ENCODE assay signal across 16 cellular contexts in the genomic region with DNA sequence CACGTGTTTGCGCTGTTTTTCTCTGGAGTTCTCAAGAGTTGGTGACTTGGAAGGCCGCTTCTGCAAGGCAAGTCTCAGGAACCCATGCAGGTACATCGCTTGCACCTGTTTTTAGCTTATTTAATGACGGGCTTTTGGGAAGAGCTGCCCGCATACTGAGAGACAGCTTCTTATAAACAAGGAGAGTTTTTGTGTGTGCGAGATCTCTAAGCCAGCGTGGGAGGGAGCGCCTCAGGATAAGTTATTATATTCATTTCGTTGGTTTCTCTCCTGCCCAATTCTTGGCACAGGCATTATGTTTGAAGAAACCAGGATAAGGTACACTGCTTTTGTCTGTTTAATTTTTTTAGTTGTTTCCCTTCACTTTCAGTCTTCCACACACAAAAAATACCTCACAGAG. TPM values are rescaled to one million over a fixed set of nuclear protein-coding genes. Genes with fewer than 3 reads are reported as not detected.
DNase-seq lines count a peak whose midpoint lies in the region; ATAC-seq and TF ChIP-seq lines count a peak whose summit lies in the region.
"Had no signal": no experiment of that assay in that cellular context is flagged by ENCODE, and none has a peak within 500 bp of the region (broad histone marks: within the 10 kb centered on the region; RNA-seq: fewer than 3 reads in every experiment).

No MANE protein-coding gene starts in this region.

- no peaks in the 10 kb centered on the region for H3F3A ChIP-seq in SK-N-SH (replicated peaks; ENCODE audit: insufficient read depth)

- no peak overlapping the region for H3K4ac ChIP-seq in mesenchymal stem cell (ENCODE audit: low read depth in 1 of 2, low read length in 2 of 2)

- 96% methylated on average over 10 of the region's 10 CpGs for WGBS in mesenchymal stem cell
- 95% methylated on average over 10 of the region's 10 CpGs for WGBS in SK-N-SH (ENCODE audit: low lambda C conversion rate)

- peaks cover 38 to 82% of the 10 kb centered on the region in 2 experiments for H3K36me3 ChIP-seq in mesenchymal stem cell (ENCODE audit: control insufficient read depth in 1 of 2, insufficient read depth in 2 of 2, low read depth in 1 of 2, low read length in 2 of 2)
- peaks cover 27 to 58% of the 10 kb centered on the region in 2 experiments for H3K36me3 ChIP-seq in SK-N-SH (replicated peaks in 1 of 2; ENCODE audit: control insufficient read depth in 1 of 2, insufficient read depth in 2 of 2, low read length in 1 of 2)

- ATAC-seq in GM21526 (IDR thresholded peaks at IDR 0.05; ENCODE audit: low FRiP score, unreplicated experiment): no peak

- no peak overlapping the region for H3K14ac ChIP-seq in mesenchymal stem cell (ENCODE audit: low read length in 2 of 2)

- H2BK15ac ChIP-seq in mesenchymal stem cell (ENCODE audit: low read depth, poor library complexity, severe bottlenecking): peak overlapping the region; percentile 54

- no peak for TF ChIP-seq RAD21 in SK-N-SH (IDR thresholded peaks at IDR 0.05; ENCODE audit: low read length)

- H4K20me1 ChIP-seq in SK-N-SH (ENCODE audit: insufficient read depth): no peaks in the 10 kb centered on the region

- H4K8ac ChIP-seq in mesenchymal stem cell (ENCODE audit: low read length): no peak overlapping the region

- CTCF ChIA-PET in SK-N-SH (lab: Yijun Ruan, JAX): interaction anchor here (1.1 to 2.1 kb wide), 8 partner anchors 10 to 401 kb away, joined by 3 to 10 read pairs (median 6); no protein-coding TSS in a partner anchor

- no peaks in the 10 kb centered on the region for H3K36me3 Mint-ChIP-seq in activated naive CD4-positive, alpha-beta T cell treated with anti-CD3 and anti-CD28 coated beads, Interleukin-2, amount 50 U/mL, for 24 hours
- H3K36me3 Mint-ChIP-seq in activated T-helper 1 cell treated with anti-CD3 and anti-CD28 coated beads, Interleukin-12 subunit alpha, Interleukin-12 subunit beta, Interleukin-2, Interleukin-4 antibody, amounts not matched to agents 30 ng/mL and 10 ng/mL and 1 ng/mL, durations not matched to agents 14 hours and 24 hours and 36 hours (ENCODE audit: low read depth): peaks cover 23% of the 10 kb centered on the region
- peaks cover 21% of the 10 kb centered on the region for H3K36me3 Mint-ChIP-seq in type B pancreatic cell

- POLR2A ChIA-PET in SK-N-SH (lab: Yijun Ruan, JAX): no interaction called here

- H2BK12ac ChIP-seq in mesenchymal stem cell (ENCODE audit: low read length in 2 of 2): no peak overlapping the region

- no peaks in the 10 kb centered on the region for H3K9me2 ChIP-seq in SK-N-SH

- no peaks in the 10 kb centered on the region for H3K79me2 ChIP-seq in SK-N-SH (ENCODE audit: insufficient read depth)

- peaks cover 4% of the 10 kb centered on the region for H3K9me3 ChIP-seq in mesenchymal stem cell (ENCODE audit: control insufficient read depth, low read length)
- H3K9me3 ChIP-seq in SK-N-SH: no peaks in the 10 kb centered on the region
- H3K9me3 ChIP-seq: HAP-1 had no signal

- peaks cover 26% of the 10 kb centered on the region for H3K4me1 Mint-ChIP-seq in activated naive CD4-positive, alpha-beta T cell treated with anti-CD3 and anti-CD28 coated beads, Interleukin-2, amount 50 U/mL, for 24 hours
- peaks cover 15% of the 10 kb centered on the region for H3K4me1 Mint-ChIP-seq in activated T-helper 1 cell treated with anti-CD3 and anti-CD28 coated beads, Interleukin-12 subunit alpha, Interleukin-12 subunit beta, Interleukin-2, Interleukin-4 antibody, amounts not matched to agents 30 ng/mL and 10 ng/mL and 1 ng/mL, durations not matched to agents 14 hours and 24 hours and 36 hours (ENCODE audit: low read depth)
- H3K4me1 Mint-ChIP-seq in type B pancreatic cell (ENCODE audit: unreplicated experiment): peaks cover 16% of the 10 kb centered on the region

- H3K23ac ChIP-seq in mesenchymal stem cell (ENCODE audit: low read length in 2 of 2): no peak overlapping the region

- H3K9ac ChIP-seq in mesenchymal stem cell (ENCODE audit: low read length): no peak overlapping the region
- H3K9ac ChIP-seq in SK-N-SH: no peak overlapping the region

- H3K27me3 ChIP-seq in mesenchymal stem cell (ENCODE audit: control insufficient read depth in 1 of 2, insufficient read depth in 1 of 2, low read length in 2 of 2): no peaks in the 10 kb centered on the region
- H3K27me3 ChIP-seq in SK-N-SH (ENCODE audit: insufficient read depth): no peaks in the 10 kb centered on the region

- DNase-seq in activated naive CD4-positive, alpha-beta T cell treated with anti-CD3 and anti-CD28 coated beads, Interleukin-2, amount 50 U/mL, for 16 hours: no peak
- DNase-seq in activated T-helper 1 cell treated with anti-CD3 and anti-CD28 coated beads, Interleukin-12 subunit alpha, Interleukin-12 subunit beta, Interleukin-2, Interleukin-4 antibody, amounts not matched to agents 30 ng/mL and 10 ng/mL and 1 ng/mL, durations not matched to agents 14 hours and 24 hours and 36 hours (ENCODE audit: low spot score): no peak
- no peak for DNase-seq in mesenchymal stem cell
- no peak for DNase-seq in type B pancreatic cell (ENCODE audit: extremely low spot score, unreplicated experiment)
- DNase-seq in NOMO-1 treated with DMSO at 0.1 percent for 48 hours (lab: John Stamatoyannopoulos, UW; ENCODE audit: unreplicated experiment): no peak
- no peak for DNase-seq in SK-N-SH
- DNase-seq: activated CD4-positive, alpha-beta T cell treated with anti-CD3 and anti-CD28 coated beads, Interleukin-2, amount 50 U/mL, for 4 hours; DMS153; KBM-7; left ventricle myocardium superior; NCI-H526 treated with DMSO at 0.1 percent for 48 hours had no signal

- H3K79me1 ChIP-seq in mesenchymal stem cell (replicated peaks; ENCODE audit: low read length, poor library complexity, severe bottlenecking): peaks cover 14% of the 10 kb centered on the region

- H4K91ac ChIP-seq in mesenchymal stem cell (ENCODE audit: low read length): no peak overlapping the region

- H2BK120ac ChIP-seq in mesenchymal stem cell (ENCODE audit: low read depth, low read length): no peak overlapping the region

- H3K4me2 ChIP-seq in mesenchymal stem cell (ENCODE audit: low read length, poor library complexity, severe bottlenecking): no peak overlapping the region
- no peak overlapping the region for H3K4me2 ChIP-seq in SK-N-SH

- TF ChIP-seq EP300 in SK-N-SH (IDR thresholded peaks at IDR 0.05; ENCODE audit: borderline replicate concordance in 1 of 2, low read depth in 1 of 2, low read length in 1 of 2): no peak

- H3K4me3 Mint-ChIP-seq in activated naive CD4-positive, alpha-beta T cell treated with anti-CD3 and anti-CD28 coated beads, Interleukin-2, amount 50 U/mL, for 24 hours: no peak overlapping the region
- no peak overlapping the region for H3K4me3 Mint-ChIP-seq in activated T-helper 1 cell treated with anti-CD3 and anti-CD28 coated beads, Interleukin-12 subunit alpha, Interleukin-12 subunit beta, Interleukin-2, Interleukin-4 antibody, amounts not matched to agents 30 ng/mL and 10 ng/mL and 1 ng/mL, durations not matched to agents 14 hours and 24 hours and 36 hours
- H3K4me3 Mint-ChIP-seq in type B pancreatic cell: no peak overlapping the region

- H3K27ac Mint-ChIP-seq in activated naive CD4-positive, alpha-beta T cell treated with anti-CD3 and anti-CD28 coated beads, Interleukin-2, amount 50 U/mL, for 24 hours: peak overlapping the region; percentile 97
- H3K27ac Mint-ChIP-seq in activated T-helper 1 cell treated with anti-CD3 and anti-CD28 coated beads, Interleukin-12 subunit alpha, Interleukin-12 subunit beta, Interleukin-2, Interleukin-4 antibody, amounts not matched to agents 30 ng/mL and 10 ng/mL and 1 ng/mL, durations not matched to agents 14 hours and 24 hours and 36 hours: peak overlapping the region; percentile 27
- H3K27ac Mint-ChIP-seq in type B pancreatic cell: peak overlapping the region; percentile 70

- H2AFZ ChIP-seq in mesenchymal stem cell (ENCODE audit: low read depth, low read length) (no peak overlapping the region), SK-N-SH (ENCODE audit: low read depth) (no peak overlapping the region)

- H3K18ac ChIP-seq in mesenchymal stem cell (ENCODE audit: low read depth in 1 of 2, low read length in 2 of 2): no peak overlapping the region

- H3K4me3 ChIP-seq in mesenchymal stem cell (ENCODE audit: insufficient read depth in 1 of 2, low read depth in 1 of 2, low read length in 2 of 2) (no peak overlapping the region), SK-N-SH (ENCODE audit: low read depth in 2 of 2, low read length in 1 of 2) (no peak overlapping the region)
- H3K4me3 ChIP-seq: HAP-1 had no signal

- H3K27ac ChIP-seq in mesenchymal stem cell (ENCODE audit: low read length, poor library complexity, severe bottlenecking) (no peak overlapping the region), SK-N-SH (ENCODE audit: low read depth in 2 of 2, low read length in 1 of 2) (no peak overlapping the region)

- no peaks in the 10 kb centered on the region for H3K27me3 Mint-ChIP-seq in activated naive CD4-positive, alpha-beta T cell treated with anti-CD3 and anti-CD28 coated beads, Interleukin-2, amount 50 U/mL, for 24 hours
- H3K27me3 Mint-ChIP-seq in activated T-helper 1 cell treated with anti-CD3 and anti-CD28 coated beads, Interleukin-12 subunit alpha, Interleukin-12 subunit beta, Interleukin-2, Interleukin-4 antibody, amounts not matched to agents 30 ng/mL and 10 ng/mL and 1 ng/mL, durations not matched to agents 14 hours and 24 hours and 36 hours (ENCODE audit: insufficient read depth): no peaks in the 10 kb centered on the region
- no peaks in the 10 kb centered on the region for H3K27me3 Mint-ChIP-seq in type B pancreatic cell
- H3K27me3 Mint-ChIP-seq: central memory CD8-positive, alpha-beta T cell had no signal

- peaks cover 18% of the 10 kb centered on the region for H3K4me1 ChIP-seq in mesenchymal stem cell (ENCODE audit: control insufficient read depth, insufficient read depth, low read depth, low read length)
- peaks cover 0 to 8% of the 10 kb centered on the region in 2 experiments; a peak in 1 of 4 replicates for H3K4me1 ChIP-seq in SK-N-SH (ENCODE audit: control insufficient read depth in 1 of 2, insufficient read depth in 2 of 2, low read depth in 1 of 2, low read length in 1 of 2)
- H3K4me1 ChIP-seq: HAP-1 had no signal

- TF ChIP-seq CTCF in type B pancreatic cell (conservative IDR thresholded peaks at IDR 0.05): no peak
- no peak for TF ChIP-seq CTCF in SK-N-SH (IDR thresholded peaks at IDR 0.05)

- intact Hi-C loops in activated T-helper 1 cell treated with anti-CD3 and anti-CD28 coated beads, Interleukin-12 subunit alpha, Interleukin-12 subunit beta, Interleukin-2, Interleukin-4 antibody, amounts not matched to agents 30 ng/mL and 10 ng/mL and 1 ng/mL, durations not matched to agents 14 hours and 24 hours and 36 hours (cut with micrococcal nuclease): loop anchor here (1.0 kb wide), 1 partner anchor 11 kb away; a partner anchor contains a TSS

- no peak overlapping the region for H2AK5ac ChIP-seq in mesenchymal stem cell (ENCODE audit: low read length, severe bottlenecking)

- no peaks in the 10 kb centered on the region for H3K9me3 Mint-ChIP-seq in activated naive CD4-positive, alpha-beta T cell treated with anti-CD3 and anti-CD28 coated beads, Interleukin-2, amount 50 U/mL, for 24 hours
- H3K9me3 Mint-ChIP-seq in activated T-helper 1 cell treated with anti-CD3 and anti-CD28 coated beads, Interleukin-12 subunit alpha, Interleukin-12 subunit beta, Interleukin-2, Interleukin-4 antibody, amounts not matched to agents 30 ng/mL and 10 ng/mL and 1 ng/mL, durations not matched to agents 14 hours and 24 hours and 36 hours: no peaks in the 10 kb centered on the region
- no peaks in the 10 kb centered on the region for H3K9me3 Mint-ChIP-seq in type B pancreatic cell
- H3K9me3 Mint-ChIP-seq: activated naive CD4-positive, alpha-beta T cell treated with anti-CD3 and anti-CD28 coated beads, Interleukin-2, amount 50 U/mL, for 72 hours; central memory CD8-positive, alpha-beta T cell had no signal

- H2BK5ac ChIP-seq in mesenchymal stem cell (ENCODE audit: low read depth, low read length, poor library complexity, severe bottlenecking): no peak overlapping the region

RNA-seq across cellular contexts. Expression of a gene that starts 11.4 kb away (rescaled TPM):
- 112 and 114 TPM in 2 replicates for total RNA-seq in activated T-helper 1 cell treated with anti-CD3 and anti-CD28 coated beads, Interleukin-12 subunit alpha, Interleukin-12 subunit beta, Interleukin-2, Interleukin-4 antibody, amounts not matched to agents 30 ng/mL and 10 ng/mL and 1 ng/mL, durations not matched to agents 14 hours and 24 hours and 36 hours
- polyA plus RNA-seq in mesenchymal stem cell (2013, experiment 1 of 2): 20.4 TPM
- polyA plus RNA-seq in mesenchymal stem cell (2013, experiment 2 of 2): 22.4 TPM
- 37.5 and 51.6 TPM in 2 replicates for total RNA-seq in type B pancreatic cell (ENCODE audit: low replicate concordance)
- 11.2 and 16.7 TPM in 2 replicates for polyA plus RNA-seq in SK-N-SH (2012; rRNA removed)
- polyA plus RNA-seq in SK-N-SH (2012; cell fraction: cytosol; rRNA removed): 15.4 and 16.4 TPM in 2 replicates
- polyA plus RNA-seq in SK-N-SH (2012; cell fraction: nucleus; rRNA removed): 13.7 and 35.1 TPM in 2 replicates

Comparison
In these comparisons a context has a peak if more than half of its experiments do, and no peak if none do; other contexts are left out.
1. H3K27ac Mint-ChIP-seq: peak in every context shown above with its lines; median percentile 97 in activated naive CD4-positive, alpha-beta T cell treated with anti-CD3 and anti-CD28 coated beads, Interleukin-2, amount 50 U/mL, for 24 hours; 70 in type B pancreatic cell; 27 in activated T-helper 1 cell treated with anti-CD3 and anti-CD28 coated beads, Interleukin-12 subunit alpha, Interleukin-12 subunit beta, Interleukin-2, Interleukin-4 antibody, amounts not matched to agents 30 ng/mL and 10 ng/mL and 1 ng/mL, durations not matched to agents 14 hours and 24 hours and 36 hours.